8 cellular contexts compared by ENCODE assay signal in the genomic region with DNA sequence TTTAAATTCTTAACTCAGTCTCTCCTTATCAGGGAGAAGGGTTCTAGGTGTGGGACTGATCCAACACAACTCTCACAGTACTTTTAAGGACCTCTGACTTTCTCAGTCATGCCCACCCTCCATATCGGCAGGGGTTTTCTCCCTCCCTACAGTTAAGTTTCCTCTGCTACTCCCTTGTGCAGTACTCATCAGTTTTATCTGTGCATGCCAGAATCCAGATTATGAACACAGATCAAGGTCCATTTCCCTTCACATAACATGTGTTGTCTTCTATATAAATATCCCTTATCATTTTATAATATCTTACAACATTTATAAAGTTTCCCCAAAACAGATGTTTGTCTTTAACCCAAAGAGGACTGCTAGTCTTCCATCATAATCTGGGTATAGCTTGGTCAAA.
"Had no signal": no experiment of that assay in that cellular context is flagged by ENCODE, and none has a peak within 500 bp of the region (broad histone marks: within the 10 kb centered on the region; RNA-seq: fewer than 3 reads in every experiment).

No MANE protein-coding gene starts in this region.

- ATAC-seq: K562 had no signal

- H3K9me3 Mint-ChIP-seq: H9 had no signal

- H3K27ac ChIP-seq: GM23248, HL-60 had no signal

- DNase-seq: GM23248, H9, HCEC 1CT, IMR-90 had no signal

- H3K4me3 Mint-ChIP-seq: H9 had no signal

- H3K27ac Mint-ChIP-seq: H9 had no signal

- H3K9ac ChIP-seq: GM23248 had no signal

- H2AFZ ChIP-seq: GM23248 had no signal

- FAIRE-seq: H1, H54, K562 had no signal

- H3K4me3 ChIP-seq: GM23248, K562 had no signal
